Comparison of ENCODE assay signal across 9 cellular contexts in the genomic region with DNA sequence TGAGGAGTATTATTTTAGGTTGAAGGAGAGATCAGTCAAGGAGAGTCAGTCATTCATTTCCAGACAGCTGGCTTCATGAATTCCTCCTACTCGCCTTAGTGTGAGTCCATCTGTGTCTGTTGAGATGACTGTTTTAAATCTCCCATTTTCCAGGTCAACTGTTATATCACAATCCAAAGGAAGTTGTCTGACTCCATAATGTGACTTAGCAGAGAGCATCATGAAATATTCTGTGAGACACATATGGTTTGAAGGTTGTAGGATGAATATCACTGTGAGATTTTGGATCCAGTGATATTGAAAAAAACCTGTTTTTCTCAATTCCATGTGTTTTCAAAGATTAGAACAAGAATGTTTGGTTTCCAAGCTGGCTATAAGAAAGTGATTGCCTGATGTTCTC.
"Had no signal": no experiment of that assay in that cellular context is flagged by ENCODE, and none has a peak within 500 bp of the region (broad histone marks: within the 10 kb centered on the region; RNA-seq: fewer than 3 reads in every experiment).

No MANE protein-coding gene starts in this region.

- H3K9me3 ChIP-seq: HAP-1 had no signal

- H3K27me3 Mint-ChIP-seq: IgD-negative memory B cell had no signal

- H3K27ac ChIP-seq: GM23248 had no signal

- H3K36me3 ChIP-seq: HAP-1 had no signal

- DNase-seq: GM23248, GOT3, H7, HFFc6, KBM-7 had no signal

- H3K4me3 ChIP-seq: GM23248, HAP-1 had no signal

- ATAC-seq: HCT116, HepG2 had no signal

- H3K4me3 Mint-ChIP-seq: HFFc6, IgD-negative memory B cell had no signal

- H3K4me1 ChIP-seq: HAP-1 had no signal

- H3K4me1 Mint-ChIP-seq: IgD-negative memory B cell had no signal

- H3K27ac Mint-ChIP-seq: HFFc6, IgD-negative memory B cell had no signal

- H3K36me3 Mint-ChIP-seq: IgD-negative memory B cell had no signal
